9 cellular contexts compared by ENCODE assay signal in the genomic region with DNA sequence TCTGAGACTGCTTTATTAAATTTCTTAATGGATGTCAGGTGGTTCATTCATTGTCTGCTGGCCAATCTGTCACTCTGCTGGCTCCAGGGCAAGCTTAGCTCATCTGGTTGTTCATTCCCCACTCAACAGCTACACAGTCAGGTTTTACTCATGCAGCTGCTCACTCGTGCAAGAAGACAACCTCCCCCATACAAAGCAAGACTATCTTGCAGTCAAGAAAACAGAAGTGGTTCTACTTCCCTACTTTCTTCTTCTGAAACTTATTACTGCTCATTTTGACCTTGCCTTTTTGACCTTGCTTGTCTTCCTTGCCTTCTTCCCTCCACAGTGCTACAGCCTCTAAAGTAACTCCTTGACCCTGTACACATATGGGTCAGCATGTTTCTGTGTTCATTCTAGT.
A peak's percentile ranks its signal among the peaks of the same experiment; 100 is the strongest.
DNase-seq lines count a peak whose midpoint lies in the region; ATAC-seq, FAIRE-seq and TF ChIP-seq lines count a peak whose summit lies in the region.
"Had no signal": no experiment of that assay in that cellular context is flagged by ENCODE, and none has a peak within 500 bp of the region (broad histone marks: within the 10 kb centered on the region; RNA-seq: fewer than 3 reads in every experiment).

No MANE protein-coding gene starts in this region.

- TF ChIP-seq CTCF in VCaP (conservative IDR thresholded peaks at IDR 0.05) = no peak
- no peak for TF ChIP-seq CTCF in hepatocyte (IDR thresholded peaks at IDR 0.05; ENCODE audit: poor library complexity)
- TF ChIP-seq CTCF in omental fat pad (IDR thresholded peaks at IDR 0.05) = no peak

- no peaks in the 10 kb centered on the region for H3K9me2 ChIP-seq in hepatocyte (replicated peaks; ENCODE audit: insufficient read depth)

- DNase-seq in AG20443 (ENCODE audit: low spot score) (peak; percentile 35), hepatocyte (ENCODE audit: low spot score) (no peak), LoVo (ENCODE audit: low spot score) (no peak), H54 (ENCODE audit: insufficient read length, low spot score) (no peak), omental fat pad (ENCODE audit: low spot score) (no peak)

- H3K4me3 ChIP-seq in hepatocyte = no peak overlapping the region

- no peaks in the 10 kb centered on the region for H3K79me2 ChIP-seq in hepatocyte

- no peaks in the 10 kb centered on the region for H3K36me3 ChIP-seq in hepatocyte (replicated peaks; ENCODE audit: insufficient read depth, low read depth)

- H3K27ac ChIP-seq in VCaP = peak overlapping the region; percentile 67
- H3K27ac ChIP-seq in hepatocyte = no peak overlapping the region
- H3K27ac ChIP-seq: C4-2B had no signal

- no peaks in the 10 kb centered on the region for H3K27me3 ChIP-seq in hepatocyte

- H4K20me1 ChIP-seq in hepatocyte (ENCODE audit: insufficient read depth, poor library complexity, severe bottlenecking) = no peaks in the 10 kb centered on the region

- H3K4me2 ChIP-seq in hepatocyte = no peak overlapping the region

- no peaks in the 10 kb centered on the region for H3K4me1 ChIP-seq in hepatocyte (ENCODE audit: insufficient read depth)

- no peaks in the 10 kb centered on the region for H3K9me3 ChIP-seq in hepatocyte (ENCODE audit: low read depth)

- TF ChIP-seq POLR2A in H54 (IDR thresholded peaks at IDR 0.05; ENCODE audit: low read depth, low read length) = no peak

- no peak overlapping the region for H2AFZ ChIP-seq in hepatocyte

- ATAC-seq in GM19452 (IDR thresholded peaks at IDR 0.05; ENCODE audit: unreplicated experiment) = peak; percentile 89
- peak; percentile 85 for ATAC-seq in HG03378 (IDR thresholded peaks at IDR 0.05; ENCODE audit: unreplicated experiment)
- no peak for ATAC-seq in omental fat pad (ENCODE audit: low FRiP score)

- WGBS in hepatocyte (ENCODE audit: low lambda C conversion rate, missing lambda C conversion rate) = 79% methylated on average over 1 of the region's 1 CpG

- FAIRE-seq in H54 (lab: Jason Lieb, UNC) = no peak
